20 cellular contexts compared by ENCODE assay signal in genomic region chr3:34005886-34006285, GRCh38.
DNase-seq lines count a peak whose midpoint lies in the region; ATAC-seq, FAIRE-seq and TF ChIP-seq lines count a peak whose summit lies in the region.
"Had no signal": no experiment of that assay in that cellular context is flagged by ENCODE, and none has a peak within 500 bp of the region (broad histone marks: within the 10 kb centered on the region; RNA-seq: fewer than 3 reads in every experiment).

No MANE protein-coding gene starts in this region.

- TF ChIP-seq POLR2A in IMR-90 (IDR thresholded peaks at IDR 0.05; ENCODE audit: low read depth, low read length): no peak

- H3K27me3 ChIP-seq in IMR-90 (ENCODE audit: control insufficient read depth, insufficient read depth, low read length): no peaks in the 10 kb centered on the region
- H3K27me3 ChIP-seq in astrocyte (ENCODE audit: insufficient read depth, low read length): no peaks in the 10 kb centered on the region
- no peaks in the 10 kb centered on the region for H3K27me3 ChIP-seq in mesendoderm (ENCODE audit: insufficient read depth, low read length, poor library complexity)
- H3K27me3 ChIP-seq: SJCRH30 had no signal

- no peak overlapping the region for H3K27ac Mint-ChIP-seq in astrocyte (ENCODE audit: unreplicated experiment)
- H3K27ac Mint-ChIP-seq: CD8-positive, alpha-beta memory T cell; natural killer cell treated with Interleukin-12 subunit alpha and Interleukin-12 subunit beta and Interleukin-15 and Interleukin-18, amount 100 ng/mL, for 72 hours; stimulated activated memory B cell treated with anti-CD40 and anti-IgM and Interleukin-4, amounts not matched to agents 10 μg/mL and 1 μg/mL and 100 μg/mL, for 72 hours; type B pancreatic cell had no signal

- no TSS peak for BruUV-seq in IMR-90 (replicated peaks; lab: Mats Ljungman, UMichigan)

- peaks cover 0 to 3% of the 10 kb centered on the region in 2 experiments; a peak in 1 of 4 replicates for H3K79me1 ChIP-seq in IMR-90 (ENCODE audit: low read depth in 1 of 2, low read length in 2 of 2)
- no peaks in the 10 kb centered on the region for H3K79me1 ChIP-seq in mesendoderm (ENCODE audit: low read length)

- CTCF ChIA-PET in IMR-90 (lab: Yijun Ruan, JAX): interaction anchor here (2.3 kb wide), 1 partner anchor 9 kb away, joined by 7 read pairs; no protein-coding TSS in a partner anchor

- H3K4me3 Mint-ChIP-seq in astrocyte (ENCODE audit: unreplicated experiment): no peak overlapping the region
- H3K4me3 Mint-ChIP-seq: CD8-positive, alpha-beta memory T cell; natural killer cell treated with Interleukin-12 subunit alpha and Interleukin-12 subunit beta and Interleukin-15 and Interleukin-18, amount 100 ng/mL, for 72 hours; stimulated activated memory B cell treated with anti-CD40 and anti-IgM and Interleukin-4, amounts not matched to agents 10 μg/mL and 1 μg/mL and 100 μg/mL, for 72 hours; type B pancreatic cell had no signal

- peaks cover 30% of the 10 kb centered on the region for H3K4me1 Mint-ChIP-seq in astrocyte (ENCODE audit: low read depth, unreplicated experiment)
- H3K4me1 Mint-ChIP-seq: CD8-positive, alpha-beta memory T cell had no signal

- no peaks in the 10 kb centered on the region for H3K36me3 ChIP-seq in IMR-90 (ENCODE audit: control insufficient read depth, insufficient read depth, low read length)
- no peaks in the 10 kb centered on the region for H3K36me3 ChIP-seq in astrocyte (ENCODE audit: insufficient read depth, low read length)
- no peaks in the 10 kb centered on the region for H3K36me3 ChIP-seq in mesendoderm (ENCODE audit: control insufficient read depth, insufficient read depth, low read length)
- H3K36me3 ChIP-seq: SJCRH30 had no signal

- dilution Hi-C loops in IMR-90 (cut with HindIII; ENCODE audit: low sequenced_read_pairs, unreplicated experiment): no loop called here

- H3K9me3 ChIP-seq in IMR-90 (ENCODE audit: control insufficient read depth, insufficient read depth, low read length): no peaks in the 10 kb centered on the region
- no peaks in the 10 kb centered on the region for H3K9me3 ChIP-seq in astrocyte (ENCODE audit: insufficient read depth, low read depth, low read length)
- H3K9me3 ChIP-seq: A549, SJCRH30 had no signal

- peak overlapping the region; percentile 96 for H3K14ac ChIP-seq in IMR-90 (replicated peaks; ENCODE audit: low read depth, low read length)

- H3K4ac ChIP-seq in IMR-90 (ENCODE audit: low read depth, low read length) (peak overlapping the region; percentile 96), mesendoderm (ENCODE audit: low read depth, low read length) (no peak overlapping the region)

- intact Hi-C loops in IMR-90 (cut with micrococcal nuclease) (no loop called here), left cardiac atrium (cut with DNase I) (no loop called here)

- H2BK120ac ChIP-seq in IMR-90 (ENCODE audit: low read depth, low read length): peak overlapping the region; percentile 99
- no peak overlapping the region for H2BK120ac ChIP-seq in mesendoderm (ENCODE audit: low read depth, low read length)

- H3K23ac ChIP-seq in IMR-90 (ENCODE audit: low read depth, low read length) (peak overlapping the region; percentile 93), mesendoderm (ENCODE audit: low read length) (no peak overlapping the region)

- no peak for TF ChIP-seq RAD21 in IMR-90 (IDR thresholded peaks at IDR 0.05; ENCODE audit: low read length)

- H2BK15ac ChIP-seq in IMR-90 (ENCODE audit: low read depth, low read length): peak overlapping the region; percentile 92; the same call in 2 of the 3 replicates
- no peak overlapping the region for H2BK15ac ChIP-seq in mesendoderm (replicated peaks; ENCODE audit: low read depth)

- H3K4me2 ChIP-seq in IMR-90 (ENCODE audit: low read depth, low read length) (peak overlapping the region; percentile 10; the same call in 1 of the 2 replicates), astrocyte (ENCODE audit: low read length) (peak overlapping the region; percentile 45), mesendoderm (ENCODE audit: low read length) (no peak overlapping the region)
- H3K4me2 ChIP-seq: A549 had no signal

- H4K5ac ChIP-seq in IMR-90 (ENCODE audit: low read depth, low read length) (peak overlapping the region; percentile 97; the same call in 1 of the 2 replicates), mesendoderm (ENCODE audit: low read length) (no peak overlapping the region)

- H2BK5ac ChIP-seq in IMR-90 (ENCODE audit: low read depth, low read length, poor library complexity, severe bottlenecking) (peak overlapping the region; percentile 94), mesendoderm (ENCODE audit: low read length) (no peak overlapping the region)

- H3K56ac ChIP-seq in IMR-90 (ENCODE audit: extremely low read depth, insufficient read depth, low read length): peak overlapping the region; percentile 54
- no peak overlapping the region for H3K56ac ChIP-seq in mesendoderm (ENCODE audit: low read length)

- no peak overlapping the region for H3K9ac ChIP-seq in IMR-90 (ENCODE audit: low read depth, low read length)
- no peak overlapping the region for H3K9ac ChIP-seq in astrocyte (ENCODE audit: low read length)
- no peak overlapping the region for H3K9ac ChIP-seq in mesendoderm (ENCODE audit: low read length)

- ATAC-seq in IMR-90 (ENCODE audit: low read depth) (peak; percentile 79), GM21717 (IDR thresholded peaks at IDR 0.05; ENCODE audit: unreplicated experiment) (no peak), HG03378 (IDR thresholded peaks at IDR 0.05; ENCODE audit: unreplicated experiment) (no peak), HG02798 (IDR thresholded peaks at IDR 0.05; ENCODE audit: poor library complexity, unreplicated experiment) (no peak), left cardiac atrium (no peak)
- ATAC-seq: A549; natural killer cell treated with Interleukin-12 subunit alpha and Interleukin-12 subunit beta and Interleukin-15 and Interleukin-18, amount 100 ng/mL, for 72 hours; stimulated activated memory B cell treated with anti-CD40 and anti-IgM and Interleukin-4, amounts not matched to agents 10 μg/mL and 1 μg/mL and 100 μg/mL, for 72 hours had no signal

- no peaks in the 10 kb centered on the region for H3K9me3 Mint-ChIP-seq in astrocyte (ENCODE audit: unreplicated experiment)
- H3K9me3 Mint-ChIP-seq: CD8-positive, alpha-beta memory T cell; natural killer cell treated with Interleukin-12 subunit alpha and Interleukin-12 subunit beta and Interleukin-15 and Interleukin-18, amount 100 ng/mL, for 72 hours; stimulated activated memory B cell treated with anti-CD40 and anti-IgM and Interleukin-4, amounts not matched to agents 10 μg/mL and 1 μg/mL and 100 μg/mL, for 72 hours; type B pancreatic cell had no signal

- WGBS in IMR-90 (ENCODE audit: extremely low coverage in 2 of 2, insufficient read length in 1 of 2), 2 experiments: no CpG with 5 or more reads among the region's 1 CpG
- WGBS in mesendoderm (ENCODE audit: extremely low coverage, insufficient coverage, low lambda C conversion rate): no CpG with 5 or more reads among the region's 1 CpG

- H2AK9ac ChIP-seq in IMR-90 (replicated peaks; ENCODE audit: low read depth, low read length, poor library complexity): peak overlapping the region; percentile 90

- H4K8ac ChIP-seq in IMR-90 (ENCODE audit: low read depth in 2 of 2, low read length in 2 of 2) (peak overlapping the region; percentile 94 to 96), mesendoderm (ENCODE audit: low read depth, low read length) (no peak overlapping the region)

- H2AK5ac ChIP-seq in IMR-90 (ENCODE audit: low read depth, low read length) (peak overlapping the region; percentile 75), mesendoderm (ENCODE audit: low read length) (no peak overlapping the region)

- H3K79me2 ChIP-seq in astrocyte (ENCODE audit: insufficient read depth, low read length): no peaks in the 10 kb centered on the region
- no peaks in the 10 kb centered on the region for H3K79me2 ChIP-seq in mesendoderm (ENCODE audit: control insufficient read depth, insufficient read depth, low read length)

- H3K4me3 ChIP-seq in IMR-90 (ENCODE audit: insufficient read depth, low read depth, low read length) (no peak overlapping the region), astrocyte (ENCODE audit: insufficient read depth, low read depth, low read length) (no peak overlapping the region), mesendoderm (ENCODE audit: low read length) (no peak overlapping the region)
- H3K4me3 ChIP-seq: A549, coronary artery, SJCRH30 had no signal

- H3K9me1 ChIP-seq in IMR-90 (ENCODE audit: insufficient read depth, low read length): peaks cover 32% of the 10 kb centered on the region

- POLR2A ChIA-PET in IMR-90 (lab: Charles Lee; ENCODE audit: unreplicated experiment): no interaction called here

- peak overlapping the region; percentile 98 for H4K91ac ChIP-seq in IMR-90 (ENCODE audit: insufficient read depth, low read depth, low read length)

- TF ChIP-seq CTCF in IMR-90 (conservative IDR thresholded peaks at IDR 0.05; ENCODE audit: low read depth, low read length) (no peak), astrocyte (IDR thresholded peaks at IDR 0.05; ENCODE audit: insufficient read depth, low read depth, low read length) (no peak)

- H3K4me1 ChIP-seq in IMR-90 (ENCODE audit: control insufficient read depth, insufficient read depth, low read length) (peaks cover 33% of the 10 kb centered on the region), astrocyte (ENCODE audit: insufficient read depth, low read length) (peaks cover 42% of the 10 kb centered on the region), mesendoderm (ENCODE audit: control insufficient read depth, low read depth, low read length) (peaks cover 6% of the 10 kb centered on the region)
- H3K4me1 ChIP-seq: SJCRH30 had no signal

- peak; percentile 55 for FAIRE-seq in astrocyte (lab: Jason Lieb, UNC)
- FAIRE-seq: A549 had no signal

- H2AFZ ChIP-seq in IMR-90 (replicated peaks; ENCODE audit: low read length, poor library complexity) (peak overlapping the region; percentile 64), astrocyte (ENCODE audit: low read depth, low read length) (peak overlapping the region; percentile 16)

- no peaks in the 10 kb centered on the region for H3K36me3 Mint-ChIP-seq in astrocyte (ENCODE audit: low read depth, unreplicated experiment)
- H3K36me3 Mint-ChIP-seq: CD8-positive, alpha-beta memory T cell; natural killer cell treated with Interleukin-12 subunit alpha and Interleukin-12 subunit beta and Interleukin-15 and Interleukin-18, amount 100 ng/mL, for 72 hours; stimulated activated memory B cell treated with anti-CD40 and anti-IgM and Interleukin-4, amounts not matched to agents 10 μg/mL and 1 μg/mL and 100 μg/mL, for 72 hours; type B pancreatic cell had no signal

- peak overlapping the region; percentile 100 for H2BK20ac ChIP-seq in IMR-90 (ENCODE audit: low read depth, low read length)

- H4K20me1 ChIP-seq in IMR-90 (ENCODE audit: insufficient read depth, low read length): no peaks in the 10 kb centered on the region
- no peaks in the 10 kb centered on the region for H4K20me1 ChIP-seq in astrocyte (ENCODE audit: insufficient read depth, low read length)

- in situ Hi-C loops in IMR-90 (cut with MboI; ENCODE audit: low sequenced_read_pairs): no loop called here

- DNase-seq in AG08395 (ENCODE audit: low spot score) (peak; percentile 70), IMR-90 (peak; percentile 89), astrocyte (ENCODE audit: low read depth) (peak; percentile 80), mesendoderm (peak; percentile 46), left cardiac atrium (no peak)
- DNase-seq: activated effector memory CD4-positive, alpha-beta T cell treated with Interleukin-2 at 50 U/mL for 16 hours; aorta; CD8-positive, alpha-beta memory T cell; DND-41; NCI-H526; SJCRH30; T1000 had no signal

- H3K27ac ChIP-seq in IMR-90 (ENCODE audit: insufficient read depth, low read length): peak overlapping the region; percentile 65
- H3K27ac ChIP-seq in astrocyte (ENCODE audit: low read depth, low read length): peak overlapping the region; percentile 74
- no peak overlapping the region for H3K27ac ChIP-seq in mesendoderm (ENCODE audit: low read depth, low read length)
- H3K27ac ChIP-seq: coronary artery, SJCRH30 had no signal

- H3K27me3 Mint-ChIP-seq in astrocyte (ENCODE audit: low read depth, unreplicated experiment): no peaks in the 10 kb centered on the region
- H3K27me3 Mint-ChIP-seq: stimulated activated memory B cell treated with anti-CD40 and anti-IgM and Interleukin-4, amounts not matched to agents 10 μg/mL and 1 μg/mL and 100 μg/mL, for 72 hours; type B pancreatic cell had no signal

- peak overlapping the region; percentile 99; the same call in 1 of the 2 replicates for H3K18ac ChIP-seq in IMR-90 (ENCODE audit: low read depth, low read length)
- no peak overlapping the region for H3K18ac ChIP-seq in mesendoderm (ENCODE audit: low read length)
